ENCODE assay signal across 1 cellular context in the genomic region with DNA sequence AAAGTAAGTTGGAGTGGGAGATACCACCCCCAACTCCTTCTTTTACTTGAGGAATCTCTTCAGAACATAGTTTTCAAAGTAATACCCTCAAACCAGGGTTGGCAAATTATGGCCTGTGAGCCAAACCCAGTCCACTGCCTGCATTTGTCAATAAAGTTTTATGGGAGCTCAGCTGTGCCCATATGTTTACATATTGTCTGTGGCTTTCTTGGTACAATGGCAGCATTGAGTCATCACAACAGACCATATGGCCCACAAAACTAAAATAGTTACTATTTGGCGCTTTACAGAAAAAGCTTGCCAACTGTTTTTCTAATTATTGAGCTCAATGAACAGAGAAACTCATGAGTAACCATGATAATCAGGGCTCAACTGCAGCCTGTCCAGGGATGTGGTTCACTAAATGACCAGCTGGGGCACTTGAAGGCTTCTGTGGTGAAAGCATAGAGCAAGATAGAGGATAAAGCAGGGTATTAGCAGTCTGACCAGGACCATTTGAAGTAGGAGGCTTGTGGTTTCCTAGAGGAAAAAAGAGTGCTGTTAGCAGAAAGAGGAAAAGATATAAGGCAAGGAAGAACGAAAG.
TF ChIP-seq lines count a peak whose summit lies in the region.

No MANE protein-coding gene starts in this region.

TF ChIP-seq in GM23338, 12 proteins besides CTCF, POLR2A, EP300 and RAD21 (continued from another document):
- TF ChIP-seq, protein P1, sequence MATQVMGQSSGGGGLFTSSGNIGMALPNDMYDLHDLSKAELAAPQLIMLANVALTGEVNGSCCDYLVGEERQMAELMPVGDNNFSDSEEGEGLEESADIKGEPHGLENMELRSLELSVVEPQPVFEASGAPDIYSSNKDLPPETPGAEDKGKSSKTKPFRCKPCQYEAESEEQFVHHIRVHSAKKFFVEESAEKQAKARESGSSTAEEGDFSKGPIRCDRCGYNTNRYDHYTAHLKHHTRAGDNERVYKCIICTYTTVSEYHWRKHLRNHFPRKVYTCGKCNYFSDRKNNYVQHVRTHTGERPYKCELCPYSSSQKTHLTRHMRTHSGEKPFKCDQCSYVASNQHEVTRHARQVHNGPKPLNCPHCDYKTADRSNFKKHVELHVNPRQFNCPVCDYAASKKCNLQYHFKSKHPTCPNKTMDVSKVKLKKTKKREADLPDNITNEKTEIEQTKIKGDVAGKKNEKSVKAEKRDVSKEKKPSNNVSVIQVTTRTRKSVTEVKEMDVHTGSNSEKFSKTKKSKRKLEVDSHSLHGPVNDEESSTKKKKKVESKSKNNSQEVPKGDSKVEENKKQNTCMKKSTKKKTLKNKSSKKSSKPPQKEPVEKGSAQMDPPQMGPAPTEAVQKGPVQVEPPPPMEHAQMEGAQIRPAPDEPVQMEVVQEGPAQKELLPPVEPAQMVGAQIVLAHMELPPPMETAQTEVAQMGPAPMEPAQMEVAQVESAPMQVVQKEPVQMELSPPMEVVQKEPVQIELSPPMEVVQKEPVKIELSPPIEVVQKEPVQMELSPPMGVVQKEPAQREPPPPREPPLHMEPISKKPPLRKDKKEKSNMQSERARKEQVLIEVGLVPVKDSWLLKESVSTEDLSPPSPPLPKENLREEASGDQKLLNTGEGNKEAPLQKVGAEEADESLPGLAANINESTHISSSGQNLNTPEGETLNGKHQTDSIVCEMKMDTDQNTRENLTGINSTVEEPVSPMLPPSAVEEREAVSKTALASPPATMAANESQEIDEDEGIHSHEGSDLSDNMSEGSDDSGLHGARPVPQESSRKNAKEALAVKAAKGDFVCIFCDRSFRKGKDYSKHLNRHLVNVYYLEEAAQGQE (IDR thresholded peaks at IDR 0.05; ENCODE audit: unreplicated experiment), result no peak
- TF ChIP-seq NANOG (IDR thresholded peaks at IDR 0.05; ENCODE audit: borderline replicate concordance) (no peak), ZNF114 (CRISPR knock-in tag; IDR thresholded peaks at IDR 0.05) (no peak)
